In genomic region chr19:28884786-28885476, GRCh38 we compare ENCODE assay signal across 19 cellular contexts.
DNase-seq lines count a peak whose midpoint lies in the region; ATAC-seq and TF ChIP-seq lines count a peak whose summit lies in the region.
"Had no signal": no experiment of that assay in that cellular context is flagged by ENCODE, and none has a peak within 500 bp of the region (broad histone marks: within the 10 kb centered on the region; RNA-seq: fewer than 3 reads in every experiment).

No MANE protein-coding gene starts in this region.

- H3K9ac ChIP-seq in subcutaneous abdominal adipose tissue (ENCODE audit: low read length in 5 of 5): no peak overlapping the region

- H3K9me3 ChIP-seq in HEK293 (ENCODE audit: control insufficient read depth, insufficient read depth, low read depth, low read length): no peaks in the 10 kb centered on the region
- H3K9me3 ChIP-seq in heart right ventricle: no peaks in the 10 kb centered on the region
- H3K9me3 ChIP-seq in subcutaneous abdominal adipose tissue (ENCODE audit: control insufficient read depth in 5 of 5, low read length in 5 of 5): no peaks in the 10 kb centered on the region
- H3K9me3 ChIP-seq in SJCRH30 (replicated peaks): no peaks in the 10 kb centered on the region
- H3K9me3 ChIP-seq: BE2C had no signal

- H3K27me3 Mint-ChIP-seq in chondrocyte (ENCODE audit: low read depth): peaks cover 7% of the 10 kb centered on the region

- CTCF ChIA-PET in HEK293 (lab: Yijun Ruan, JAX): interaction anchor here (1.5 to 13.5 kb wide), 2 partner anchors 150 to 158 kb away, joined by 4 to 263 read pairs; no protein-coding TSS in a partner anchor

- H3K4me1 ChIP-seq in HEK293 (ENCODE audit: control insufficient read depth, insufficient read depth, low read length) (peaks cover 4% of the 10 kb centered on the region; the same call in 1 of the 2 replicates), heart right ventricle (peaks cover 3 to 27% (median 6%) of the 10 kb centered on the region in 9 donors), subcutaneous abdominal adipose tissue (ENCODE audit: control insufficient read depth in 5 of 5, insufficient read depth in 5 of 5, low read length in 5 of 5) (peaks cover 3 to 49% (median 31%) of the 10 kb centered on the region in 5 donors), SJCRH30 (no peaks in the 10 kb centered on the region)
- H3K4me1 ChIP-seq: BE2C had no signal

- ATAC-seq in heart right ventricle: peak; percentile 31 to 73 (median 50)
- ATAC-seq: GM23338, HCT116 had no signal

- peaks cover 26% of the 10 kb centered on the region for H3K4me1 Mint-ChIP-seq in chondrocyte (ENCODE audit: low read depth)
- H3K4me1 Mint-ChIP-seq: CD4-positive, CD25-positive, alpha-beta regulatory T cell; IgD-negative memory B cell had no signal

- no peaks in the 10 kb centered on the region for H3K9me3 Mint-ChIP-seq in chondrocyte (ENCODE audit: low read depth)
- H3K9me3 Mint-ChIP-seq: GM23338 had no signal

- intact Hi-C loops in heart right ventricle (cut with DNase I): loop anchor here in 1 of 10 donors (5.0 kb wide), 1 partner anchor 418 kb away; no protein-coding TSS in a partner anchor

- H3K4me3 Mint-ChIP-seq in chondrocyte (ENCODE audit: unreplicated experiment): peak overlapping the region; percentile 48
- H3K4me3 Mint-ChIP-seq: CD4-positive, CD25-positive, alpha-beta regulatory T cell; GM23338; IgD-negative memory B cell had no signal

- 43 to 45% methylated on average over 12 of the region's 12 CpGs for WGBS in heart right ventricle, 2 donors

- no peaks in the 10 kb centered on the region for H3K36me3 ChIP-seq in HEK293 (ENCODE audit: control insufficient read depth in 2 of 2, insufficient read depth in 1 of 2, low read length in 2 of 2)
- no peaks in the 10 kb centered on the region for H3K36me3 ChIP-seq in heart right ventricle
- no peaks in the 10 kb centered on the region for H3K36me3 ChIP-seq in subcutaneous abdominal adipose tissue (ENCODE audit: control insufficient read depth in 5 of 5, insufficient read depth in 5 of 5, low read length in 5 of 5)
- no peaks in the 10 kb centered on the region for H3K36me3 ChIP-seq in SJCRH30
- H3K36me3 ChIP-seq: BE2C had no signal

- DNase-seq in chondrocyte (ENCODE audit: low spot score) (no peak), heart right ventricle (peak in 1 of 2 donors; percentile 26), GDM1 (lab: John Stamatoyannopoulos, UW) (no peak), HT-29 (ENCODE audit: low spot score) (no peak), SJCRH30 (no peak)
- DNase-seq: BE2C; CD4-positive, CD25-positive, alpha-beta regulatory T cell; DMS79 treated with DMSO at 0.1 percent for 48 hours; Karpas-422; NCI-H1694 treated with DMSO at 0.1 percent for 48 hours; NCI-H2107; NCI-H510A; NCI-H748 treated with DMSO at 0.1 percent for 48 hours had no signal

- POLR2A ChIA-PET in HEK293 (lab: Yijun Ruan, JAX): no interaction called here

- H3K4me3 ChIP-seq in HEK293 (ENCODE audit: low read depth, low read length) (no peak overlapping the region), heart right ventricle (peak overlapping the region in 5 of 10 donors; percentile 47 to 53 (median 50)), subcutaneous abdominal adipose tissue (ENCODE audit: low read depth in 1 of 5, low read length in 5 of 5) (peak overlapping the region in 2 of 5 donors; percentile 6 to 11), SJCRH30 (no peak overlapping the region)
- H3K4me3 ChIP-seq: GM23338 had no signal

- H3K27ac ChIP-seq in HEK293 (ENCODE audit: extremely low read depth, low read depth, low read length): no peak overlapping the region
- peak overlapping the region in 7 of 10 donors; percentile 10 to 80 (median 39) for H3K27ac ChIP-seq in heart right ventricle
- H3K27ac ChIP-seq in subcutaneous abdominal adipose tissue (ENCODE audit: low read depth, low read length): peak overlapping the region; percentile 1
- H3K27ac ChIP-seq in SJCRH30: no peak overlapping the region
- H3K27ac ChIP-seq: RWPE1 had no signal

- no peak for TF ChIP-seq CTCF in HEK293 (tag by site-specific recombination; IDR thresholded peaks at IDR 0.05)
- no peak for TF ChIP-seq CTCF in chondrocyte (IDR thresholded peaks at IDR 0.05)
- no peak for TF ChIP-seq CTCF in heart right ventricle (IDR thresholded peaks at IDR 0.05)

- H3K27me3 ChIP-seq in heart right ventricle (peaks cover 0 to 5% (median 0%) of the 10 kb centered on the region in 7 donors), subcutaneous abdominal adipose tissue (ENCODE audit: control insufficient read depth in 5 of 5, insufficient read depth in 4 of 5, low read length in 5 of 5) (peaks cover 0 to 4% (median 0%) of the 10 kb centered on the region in 5 donors), SJCRH30 (peaks cover 11% of the 10 kb centered on the region; the same call in 1 of the 2 replicates)
- H3K27me3 ChIP-seq: BE2C had no signal

- no peaks in the 10 kb centered on the region for H3K36me3 Mint-ChIP-seq in chondrocyte (ENCODE audit: low read depth)
- H3K36me3 Mint-ChIP-seq: CD4-positive, CD25-positive, alpha-beta regulatory T cell had no signal

- H3K27ac Mint-ChIP-seq in chondrocyte (ENCODE audit: unreplicated experiment): no peak overlapping the region
- H3K27ac Mint-ChIP-seq: CD4-positive, CD25-positive, alpha-beta regulatory T cell; GM23338; IgD-negative memory B cell had no signal

TF ChIP-seq in HEK293, 187 proteins besides CTCF, POLR2A, EP300 and RAD21:
- TF ChIP-seq ZNF10 (tag by site-specific recombination; IDR thresholded peaks at IDR 0.05): 0 out of 2 replicates have a peak, but pooled peaks have one; percentile 49
- TF ChIP-seq ZNF692 (tag by site-specific recombination; IDR thresholded peaks at IDR 0.05): no peak
- no peak for TF ChIP-seq ZNF629 (tag by site-specific recombination; IDR thresholded peaks at IDR 0.05)
- 0 out of 2 replicates have a peak, but pooled peaks have one; percentile 7 for TF ChIP-seq GLIS1 (tag by site-specific recombination; IDR thresholded peaks at IDR 0.05)

Comparison
In these comparisons a context has a peak if more than half of its experiments do, and no peak if none do; other contexts are left out.
1. H3K27ac ChIP-seq: peak in heart right ventricle (7 of 10) and subcutaneous abdominal adipose tissue (single experiment); none in HEK293 (single experiment) and SJCRH30 (single experiment).